Comparison of ENCODE assay signal across 10 cellular contexts in the genomic region with DNA sequence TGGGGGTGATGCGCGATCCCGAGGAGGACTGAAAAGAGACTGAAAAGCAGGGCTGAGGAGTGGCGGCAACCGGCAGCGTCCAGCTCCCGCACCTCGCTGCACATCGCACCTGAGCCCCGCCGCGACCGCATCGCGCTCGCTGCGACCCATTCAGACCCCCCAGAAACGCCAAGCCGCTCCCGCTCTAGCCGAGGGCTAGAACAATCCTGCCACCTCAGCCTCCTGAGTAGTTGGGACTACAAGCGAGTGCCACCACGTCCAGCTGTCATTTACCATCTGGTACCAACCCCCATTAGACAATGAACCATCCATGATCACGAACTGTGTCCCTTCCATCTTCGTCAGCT. TPM values are rescaled to one million over a fixed set of nuclear protein-coding genes. Genes with fewer than 3 reads are reported as not detected.
DNase-seq lines count a peak whose midpoint lies in the region; ATAC-seq and TF ChIP-seq lines count a peak whose summit lies in the region.
"Had no signal": no experiment of that assay in that cellular context is flagged by ENCODE, and none has a peak within 500 bp of the region (broad histone marks: within the 10 kb centered on the region; RNA-seq: fewer than 3 reads in every experiment).

No MANE protein-coding gene starts in this region.

- peak overlapping the region; percentile 51 for H3K4me3 Mint-ChIP-seq in CD8-positive, alpha-beta T cell
- H3K4me3 Mint-ChIP-seq in osteocyte (ENCODE audit: unreplicated experiment) = peak overlapping the region; percentile 88

- H4K20me1 ChIP-seq in osteoblast (ENCODE audit: insufficient read depth, low read length) = no peaks in the 10 kb centered on the region

- no peak for TF ChIP-seq POLR2A in gastroesophageal sphincter (IDR thresholded peaks at IDR 0.05)

- no peaks in the 10 kb centered on the region for H3K79me2 ChIP-seq in osteoblast (ENCODE audit: insufficient read depth, low read length)

- H3K4me1 ChIP-seq in CD8-positive, alpha-beta T cell (ENCODE audit: insufficient read depth, low read length) = peaks cover 19% of the 10 kb centered on the region
- H3K4me1 ChIP-seq in Panc1 (ENCODE audit: control insufficient read depth, insufficient read depth, low read length) (peaks cover 14% of the 10 kb centered on the region), gastroesophageal sphincter (peaks cover 0 to 37% (median 5%) of the 10 kb centered on the region in 3 donors), osteoblast (ENCODE audit: insufficient read depth, low read length) (peaks cover 10% of the 10 kb centered on the region)

- no peak for ATAC-seq in CD8-positive, alpha-beta T cell
- peak; percentile 40 for ATAC-seq in Panc1
- ATAC-seq in gastroesophageal sphincter = no peak
- ATAC-seq in SK-N-SH treated with all-trans-retinoic acid at 6 μM for 48 hours = no peak

- H3K36me3 Mint-ChIP-seq in CD8-positive, alpha-beta T cell = peaks cover 7% of the 10 kb centered on the region
- no peaks in the 10 kb centered on the region for H3K36me3 Mint-ChIP-seq in osteocyte (ENCODE audit: unreplicated experiment)

- CTCF ChIA-PET in CD8-positive, alpha-beta T cell (lab: Charles Lee) = interaction anchor here (0.9 to 1.7 kb wide), 2 partner anchors 38 to 127 kb away, joined by 3 to 9 read pairs; no protein-coding TSS in a partner anchor
- CTCF ChIA-PET in Panc1 (lab: Charles Lee) = interaction anchor here (0.9 kb wide), 1 partner anchor 325 kb away, joined by 3 read pairs; no protein-coding TSS in a partner anchor

- TF ChIP-seq CTCF in CD8-positive, alpha-beta T cell (IDR thresholded peaks at IDR 0.05) = no peak
- no peak for TF ChIP-seq CTCF in Panc1 (IDR thresholded peaks at IDR 0.05)
- TF ChIP-seq CTCF in gastroesophageal sphincter (IDR thresholded peaks at IDR 0.05) = no peak
- TF ChIP-seq CTCF in osteocyte (IDR thresholded peaks at IDR 0.05) = no peak
- no peak for TF ChIP-seq CTCF in osteoblast (IDR thresholded peaks at IDR 0.05; ENCODE audit: extremely low read depth, low read depth, low read length)
- TF ChIP-seq CTCF in GM13977 (IDR thresholded peaks at IDR 0.05; ENCODE audit: extremely low read depth, insufficient read depth, missing control alignments) = no peak

- no peak overlapping the region for H2AFZ ChIP-seq in osteoblast (ENCODE audit: low read length)

- H3K4me1 Mint-ChIP-seq in CD8-positive, alpha-beta T cell (ENCODE audit: low read depth) = peaks cover 30% of the 10 kb centered on the region
- H3K4me1 Mint-ChIP-seq in osteocyte (ENCODE audit: unreplicated experiment) = peaks cover 17% of the 10 kb centered on the region

- H3K27me3 Mint-ChIP-seq in CD8-positive, alpha-beta T cell (ENCODE audit: low read depth) = peaks cover 32% of the 10 kb centered on the region
- H3K27me3 Mint-ChIP-seq in osteocyte (ENCODE audit: unreplicated experiment) = peaks cover 43% of the 10 kb centered on the region

- H3K36me3 ChIP-seq in CD8-positive, alpha-beta T cell (ENCODE audit: insufficient read depth, low read length) = no peaks in the 10 kb centered on the region
- H3K36me3 ChIP-seq in Panc1 (ENCODE audit: control insufficient read depth, insufficient read depth, low read length) (no peaks in the 10 kb centered on the region), gastroesophageal sphincter (no peaks in the 10 kb centered on the region), osteoblast (ENCODE audit: insufficient read depth, low read length) (no peaks in the 10 kb centered on the region)

- DNase-seq in CD8-positive, alpha-beta T cell = no peak
- DNase-seq in Panc1 (ENCODE audit: low read depth, low spot score) = no peak
- DNase-seq in osteocyte (ENCODE audit: extremely low spot score, unreplicated experiment) = no peak
- DNase-seq in central memory CD4-positive, alpha-beta T cell = no peak
- DNase-seq in osteoblast (ENCODE audit: insufficient read length, low spot score, missing footprints) = no peak
- DNase-seq in GM13977 (ENCODE audit: low spot score) = no peak
- DNase-seq: foreskin melanocyte, NCI-H1092 had no signal

- in situ Hi-C loops in Panc1 (cut with HindIII; ENCODE audit: low pct_unique_long_range_greater_than_20kb, low sequenced_read_pairs) = no loop called here
- in situ Hi-C loops in GM13977 (cut with MboI; ENCODE audit: low pct_unique_long_range_greater_than_20kb, low sequenced_read_pairs, unreplicated experiment) = no loop called here

- H3K9me3 Mint-ChIP-seq in CD8-positive, alpha-beta T cell = no peaks in the 10 kb centered on the region
- no peaks in the 10 kb centered on the region for H3K9me3 Mint-ChIP-seq in osteocyte (ENCODE audit: unreplicated experiment)

- no peak overlapping the region for H3K4me2 ChIP-seq in osteoblast (ENCODE audit: insufficient read depth, low read length)

- no peak overlapping the region for H3K27ac Mint-ChIP-seq in CD8-positive, alpha-beta T cell
- no peak overlapping the region for H3K27ac Mint-ChIP-seq in osteocyte (ENCODE audit: unreplicated experiment)

- intact Hi-C loops in CD8-positive, alpha-beta T cell (cut with DNase I, micrococcal nuclease) = no loop called here
- intact Hi-C loops in Panc1 (cut with micrococcal nuclease; ENCODE audit: unreplicated experiment) = no loop called here

- TF ChIP-seq EP300 in gastroesophageal sphincter (IDR thresholded peaks at IDR 0.05) = no peak

- POLR2A ChIA-PET in CD8-positive, alpha-beta T cell (lab: Charles Lee) = interaction anchor here (0.6 to 0.7 kb wide), 3 partner anchors 8 to 142 kb away, joined by 3 to 4 read pairs (median 3); no protein-coding TSS in a partner anchor
- POLR2A ChIA-PET in Panc1 (lab: Charles Lee) = interaction anchor here (0.6 to 1.3 kb wide), 2 partner anchors 8 to 11 kb away, joined by 4 to 6 read pairs; no protein-coding TSS in a partner anchor

- no peaks in the 10 kb centered on the region for H3K9me3 ChIP-seq in CD8-positive, alpha-beta T cell (ENCODE audit: low read length)
- H3K9me3 ChIP-seq in Panc1 (ENCODE audit: control insufficient read depth, insufficient read depth, low read depth, low read length) (no peaks in the 10 kb centered on the region), gastroesophageal sphincter (no peaks in the 10 kb centered on the region), osteoblast (ENCODE audit: low read depth, low read length) (no peaks in the 10 kb centered on the region)

- WGBS in gastroesophageal sphincter (ENCODE audit: low coverage in 1 of 2), 2 donors = 9 to 15% methylated on average over 16 to 25 of the region's 25 CpGs

- peaks cover 16% of the 10 kb centered on the region for H3K27me3 ChIP-seq in CD8-positive, alpha-beta T cell (ENCODE audit: insufficient read depth, low read length)
- H3K27me3 ChIP-seq in Panc1 (ENCODE audit: control insufficient read depth, insufficient read depth, low read length) (no peaks in the 10 kb centered on the region), gastroesophageal sphincter (no peaks in the 10 kb centered on the region), osteoblast (ENCODE audit: insufficient read depth, low read length) (peaks cover 26% of the 10 kb centered on the region)

- H3K4me3 ChIP-seq in CD8-positive, alpha-beta T cell (ENCODE audit: low read depth, low read length) = peak overlapping the region; percentile 32
- peak overlapping the region; percentile 61 to 81 for H3K4me3 ChIP-seq in Panc1 (ENCODE audit: low read depth in 2 of 2, low read length in 2 of 2)
- peak overlapping the region; percentile 42 to 59 for H3K4me3 ChIP-seq in gastroesophageal sphincter
- no peak overlapping the region for H3K4me3 ChIP-seq in osteoblast (ENCODE audit: insufficient read depth, low read length)

- H3K27ac ChIP-seq in CD8-positive, alpha-beta T cell (ENCODE audit: low read depth, low read length) = no peak overlapping the region
- H3K27ac ChIP-seq in Panc1 (ENCODE audit: low read length) = peak overlapping the region; percentile 87
- peak overlapping the region in 2 of 4 donors; percentile 90 to 95 for H3K27ac ChIP-seq in gastroesophageal sphincter
- H3K27ac ChIP-seq in osteoblast (ENCODE audit: low read depth, low read length) = no peak overlapping the region

- BruUV-seq in Panc1 (replicated peaks; lab: Mats Ljungman, UMichigan) = no TSS peak

TF ChIP-seq in SK-N-SH treated with all-trans-retinoic acid at 6 μM for 48 hours, 23 proteins besides CTCF, POLR2A, EP300 and RAD21 (continues in another document):
- TF ChIP-seq CSDC2 (CRISPR knock-in tag; IDR thresholded peaks at IDR 0.05) (no peak), TCF4 (CRISPR knock-in tag; IDR thresholded peaks at IDR 0.05; ENCODE audit: borderline replicate concordance) (no peak), OSR1 (CRISPR knock-in tag; IDR thresholded peaks at IDR 0.05) (no peak), ESRRG (CRISPR knock-in tag; IDR thresholded peaks at IDR 0.05) (no peak), ISL1 (CRISPR knock-in tag; IDR thresholded peaks at IDR 0.05) (no peak), ZFP30 (CRISPR knock-in tag; IDR thresholded peaks at IDR 0.05) (no peak)
- TF ChIP-seq, protein P1, sequence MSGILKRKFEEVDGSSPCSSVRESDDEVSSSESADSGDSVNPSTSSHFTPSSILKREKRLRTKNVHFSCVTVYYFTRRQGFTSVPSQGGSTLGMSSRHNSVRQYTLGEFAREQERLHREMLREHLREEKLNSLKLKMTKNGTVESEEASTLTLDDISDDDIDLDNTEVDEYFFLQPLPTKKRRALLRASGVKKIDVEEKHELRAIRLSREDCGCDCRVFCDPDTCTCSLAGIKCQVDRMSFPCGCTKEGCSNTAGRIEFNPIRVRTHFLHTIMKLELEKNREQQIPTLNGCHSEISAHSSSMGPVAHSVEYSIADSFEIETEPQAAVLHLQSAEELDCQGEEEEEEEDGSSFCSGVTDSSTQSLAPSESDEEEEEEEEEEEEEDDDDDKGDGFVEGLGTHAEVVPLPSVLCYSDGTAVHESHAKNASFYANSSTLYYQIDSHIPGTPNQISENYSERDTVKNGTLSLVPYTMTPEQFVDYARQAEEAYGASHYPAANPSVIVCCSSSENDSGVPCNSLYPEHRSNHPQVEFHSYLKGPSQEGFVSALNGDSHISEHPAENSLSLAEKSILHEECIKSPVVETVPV (CRISPR knock-in tag; IDR thresholded peaks at IDR 0.05) = no peak

RNA-seq across cellular contexts. Expression of a gene that starts 33.2 kb away (rescaled TPM):
- total RNA-seq in CD8-positive, alpha-beta T cell = 1,000 to 10,000 TPM; 2,151 to 2,183 TPM
- 397 TPM for total RNA-seq in Panc1 (2021; ENCODE audit: unreplicated experiment)
- polyA plus RNA-seq in Panc1 (2012; ENCODE audit: insufficient read length) = 603 TPM
- total RNA-seq in gastroesophageal sphincter = 100 to 1,000 TPM; 281 to 626 (median 424) TPM
- 293 and 316 TPM in 2 replicates for total RNA-seq in osteocyte
- total RNA-seq in osteoblast = 268 and 292 TPM in 2 replicates
